ENCODE assay signal across 28 cellular contexts in the genomic region with DNA sequence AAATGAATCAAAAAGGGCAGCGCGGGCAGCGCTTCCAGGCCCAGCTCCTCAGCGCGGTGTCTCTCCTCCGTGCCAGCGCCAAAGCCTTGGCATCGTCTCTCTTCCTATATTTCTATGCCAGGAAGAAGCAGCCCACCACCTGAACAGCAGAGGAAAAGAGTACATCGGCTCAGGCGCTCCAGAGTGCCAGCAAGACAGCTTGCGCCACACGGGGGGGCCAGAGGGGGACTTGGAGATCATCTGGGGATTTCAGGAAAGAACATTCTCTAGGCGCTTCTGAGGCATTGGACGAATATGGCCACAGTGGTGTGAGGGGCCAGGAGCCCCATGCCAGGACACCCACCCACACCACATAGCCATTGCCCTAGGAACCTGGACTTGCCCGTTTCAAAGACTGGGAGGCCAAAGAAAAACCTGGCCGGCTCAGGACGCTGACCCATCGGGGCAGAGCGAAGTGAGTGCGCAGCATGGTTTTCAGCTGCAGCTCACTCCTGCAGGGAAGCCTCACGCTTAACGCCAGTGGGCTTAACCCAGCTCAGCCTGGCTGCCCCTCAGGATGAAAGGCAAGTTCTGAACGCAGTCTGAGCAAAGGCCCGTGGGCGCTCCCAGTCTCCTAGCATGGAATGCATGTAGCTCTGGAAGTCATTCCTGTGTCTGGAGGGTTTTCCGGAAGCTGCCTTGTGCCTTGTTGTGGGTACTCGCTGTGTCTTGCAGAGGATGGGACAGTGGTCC.
DNase-seq lines count a peak whose midpoint lies in the region; ATAC-seq and TF ChIP-seq lines count a peak whose summit lies in the region.
"Had no signal": no experiment of that assay in that cellular context is flagged by ENCODE, and none has a peak within 500 bp of the region (broad histone marks: within the 10 kb centered on the region; RNA-seq: fewer than 3 reads in every experiment).

No MANE protein-coding gene starts in this region.

- H3K4me2 ChIP-seq in Karpas-422 (ENCODE audit: low read depth, low read length, poor library complexity, severe bottlenecking): no peak overlapping the region
- H3K4me2 ChIP-seq: A549 had no signal

- no peaks in the 10 kb centered on the region for H3K27me3 ChIP-seq in RWPE2 (ENCODE audit: insufficient read depth, poor library complexity, severe bottlenecking)
- no peaks in the 10 kb centered on the region for H3K27me3 ChIP-seq in Karpas-422 (ENCODE audit: low read length)
- H3K27me3 ChIP-seq: breast epithelium, tibial nerve had no signal

- H3K36me3 Mint-ChIP-seq in glutamatergic neuron (ENCODE audit: unreplicated experiment): peaks cover under 1% of the 10 kb centered on the region
- H3K36me3 Mint-ChIP-seq: activated CD8-positive, alpha-beta memory T cell treated with anti-CD3 and anti-CD28 coated beads, Interleukin-2, amount 10 ng/mL, durations not matched to agents 7 days and 5 days had no signal

- H3K9me3 ChIP-seq in RWPE2 (ENCODE audit: severe bottlenecking) (no peaks in the 10 kb centered on the region), Karpas-422 (ENCODE audit: low read length) (no peaks in the 10 kb centered on the region)
- H3K9me3 ChIP-seq: A549, breast epithelium, psoas muscle, tibial nerve had no signal

- H4K20me1 ChIP-seq in Karpas-422 (ENCODE audit: insufficient read depth, low read depth, low read length): no peaks in the 10 kb centered on the region

- H3K9me2 ChIP-seq in Karpas-422 (replicated peaks; ENCODE audit: insufficient read depth, low read length): no peaks in the 10 kb centered on the region

- no peak overlapping the region for H3K9ac ChIP-seq in Karpas-422 (ENCODE audit: low read length)

- no peak overlapping the region for H3K4me3 ChIP-seq in RWPE2 (ENCODE audit: severe bottlenecking)
- H3K4me3 ChIP-seq in Karpas-422 (ENCODE audit: low read length): no peak overlapping the region
- H3K4me3 ChIP-seq: A549, breast epithelium, psoas muscle, tibial nerve had no signal

- H3K4me3 Mint-ChIP-seq in glutamatergic neuron (ENCODE audit: unreplicated experiment): no peak overlapping the region
- H3K4me3 Mint-ChIP-seq: activated CD8-positive, alpha-beta memory T cell treated with anti-CD3 and anti-CD28 coated beads, Interleukin-2, amount 10 ng/mL, durations not matched to agents 7 days and 5 days; activated naive CD4-positive, alpha-beta T cell treated with anti-CD3 and anti-CD28 coated beads for 36 hours; activated T-helper 1 cell treated with anti-CD3 and anti-CD28 coated beads, Interleukin-12 subunit alpha, Interleukin-12 subunit beta, Interleukin-2, Interleukin-4 antibody, amounts not matched to agents 30 ng/mL and 10 ng/mL and 1 ng/mL, durations not matched to agents 14 hours and 24 hours and 36 hours; CD4-positive, alpha-beta memory T cell; T-helper 2 cell treated with Interferon-gamma antibody and Interleukin-4, amounts not matched to agents 5 μg/mL and 100 μg/mL, for 36 hours had no signal

- no peaks in the 10 kb centered on the region for H3K79me2 ChIP-seq in Karpas-422 (ENCODE audit: low read length)

- peaks cover 4% of the 10 kb centered on the region for H3K9me3 Mint-ChIP-seq in glutamatergic neuron (ENCODE audit: unreplicated experiment)
- H3K9me3 Mint-ChIP-seq: activated naive CD4-positive, alpha-beta T cell treated with anti-CD3 and anti-CD28 coated beads for 36 hours; activated T-helper 1 cell treated with anti-CD3 and anti-CD28 coated beads, Interleukin-12 subunit alpha, Interleukin-12 subunit beta, Interleukin-2, Interleukin-4 antibody, amounts not matched to agents 30 ng/mL and 10 ng/mL and 1 ng/mL, durations not matched to agents 14 hours and 24 hours and 36 hours; CD4-positive, alpha-beta memory T cell; T-helper 2 cell treated with Interferon-gamma antibody and Interleukin-4, amounts not matched to agents 5 μg/mL and 100 μg/mL, for 36 hours had no signal

- no peak overlapping the region for H2AFZ ChIP-seq in Karpas-422 (ENCODE audit: low read length)

- H3K36me3 ChIP-seq in RWPE2 (ENCODE audit: low read depth) (no peaks in the 10 kb centered on the region), Karpas-422 (ENCODE audit: insufficient read depth, low read length) (no peaks in the 10 kb centered on the region)
- H3K36me3 ChIP-seq: breast epithelium had no signal

- DNase-seq in NCI-H524 (lab: John Stamatoyannopoulos, UW) (peak; percentile 6 to 70), NCI-H524 treated with DMSO at 0.1 percent for 48 hours (lab: John Stamatoyannopoulos, UW) (no peak), RWPE2 (ENCODE audit: low spot score) (no peak), glutamatergic neuron (peak; percentile 66), retina (peak; percentile 59), Karpas-422 (no peak), NCI-H1930 (lab: John Stamatoyannopoulos, UW) (no peak)
- DNase-seq in stimulated activated naive CD4-positive, alpha-beta T cell treated with Interleukin-2 at 50 U/mL for 16 hours (lab: John Stamatoyannopoulos, UW): no peak
- DNase-seq: activated CD8-positive, alpha-beta memory T cell treated with anti-CD3 and anti-CD28 coated beads, Interleukin-2, amount 10 ng/mL, durations not matched to agents 7 days and 5 days; activated naive CD4-positive, alpha-beta T cell treated with anti-CD3 and anti-CD28 coated beads for 36 hours; AML-193; CD4-positive, alpha-beta memory T cell; DMS153; effector memory CD4-positive, alpha-beta T cell; foreskin melanocyte; left cardiac atrium; mesenchymal stem cell; NCI-H1436; NCI-H2107; NCI-H510A; psoas muscle; SHP77 treated with DMSO at 0.1 percent for 48 hours had no signal

- H3K4me1 Mint-ChIP-seq in glutamatergic neuron (ENCODE audit: low read depth, unreplicated experiment): peaks cover 54% of the 10 kb centered on the region

- no peak for TF ChIP-seq CTCF in RWPE2 (IDR thresholded peaks at IDR 0.05; ENCODE audit: poor library complexity, severe bottlenecking)
- no peak for TF ChIP-seq CTCF in glutamatergic neuron (IDR thresholded peaks at IDR 0.05; ENCODE audit: partially characterized antibody, unreplicated experiment)

- 0 out of 3 replicates have a peak, but pooled peaks have one; percentile 19 for ATAC-seq in RWPE2 (ENCODE audit: low read depth)
- ATAC-seq: A549; activated CD8-positive, alpha-beta memory T cell treated with anti-CD3 and anti-CD28 coated beads, Interleukin-2, amount 10 ng/mL, durations not matched to agents 7 days and 5 days; HCT116; psoas muscle had no signal

- H3K27ac Mint-ChIP-seq in glutamatergic neuron (ENCODE audit: unreplicated experiment): no peak overlapping the region
- H3K27ac Mint-ChIP-seq: activated CD8-positive, alpha-beta memory T cell treated with anti-CD3 and anti-CD28 coated beads, Interleukin-2, amount 10 ng/mL, durations not matched to agents 7 days and 5 days; activated naive CD4-positive, alpha-beta T cell treated with anti-CD3 and anti-CD28 coated beads for 36 hours; activated T-helper 1 cell treated with anti-CD3 and anti-CD28 coated beads, Interleukin-12 subunit alpha, Interleukin-12 subunit beta, Interleukin-2, Interleukin-4 antibody, amounts not matched to agents 30 ng/mL and 10 ng/mL and 1 ng/mL, durations not matched to agents 14 hours and 24 hours and 36 hours; T-helper 2 cell treated with Interferon-gamma antibody and Interleukin-4, amounts not matched to agents 5 μg/mL and 100 μg/mL, for 36 hours had no signal

- no peak overlapping the region for H3K27ac ChIP-seq in RWPE2 (ENCODE audit: poor library complexity, severe bottlenecking)
- H3K27ac ChIP-seq in Karpas-422 (ENCODE audit: low read length): no peak overlapping the region
- H3K27ac ChIP-seq: A549, breast epithelium, psoas muscle, tibial nerve had no signal

- H3K4me1 ChIP-seq in RWPE2 (ENCODE audit: insufficient read depth, poor library complexity, severe bottlenecking) (no peaks in the 10 kb centered on the region), Karpas-422 (ENCODE audit: low read length) (no peaks in the 10 kb centered on the region)
- H3K4me1 ChIP-seq: A549, breast epithelium, psoas muscle, tibial nerve had no signal

- H3K27me3 Mint-ChIP-seq in glutamatergic neuron (ENCODE audit: unreplicated experiment): peaks cover 6% of the 10 kb centered on the region
- H3K27me3 Mint-ChIP-seq: CD4-positive, alpha-beta memory T cell had no signal

Comparison
In these comparisons a context has a peak if more than half of its experiments do, and no peak if none do; other contexts are left out.
1. DNase-seq: peak in NCI-H524 (2 of 2), glutamatergic neuron (single experiment) and retina (single experiment); none in NCI-H524 treated with DMSO at 0.1 percent for 48 hours (single experiment), RWPE2 (single experiment), stimulated activated naive CD4-positive, alpha-beta T cell treated with Interleukin-2 at 50 U/mL for 16 hours (single experiment), Karpas-422 (single experiment) and NCI-H1930 (0 of 2).